ENCODE assay signal across 1 cellular context in the genomic region with DNA sequence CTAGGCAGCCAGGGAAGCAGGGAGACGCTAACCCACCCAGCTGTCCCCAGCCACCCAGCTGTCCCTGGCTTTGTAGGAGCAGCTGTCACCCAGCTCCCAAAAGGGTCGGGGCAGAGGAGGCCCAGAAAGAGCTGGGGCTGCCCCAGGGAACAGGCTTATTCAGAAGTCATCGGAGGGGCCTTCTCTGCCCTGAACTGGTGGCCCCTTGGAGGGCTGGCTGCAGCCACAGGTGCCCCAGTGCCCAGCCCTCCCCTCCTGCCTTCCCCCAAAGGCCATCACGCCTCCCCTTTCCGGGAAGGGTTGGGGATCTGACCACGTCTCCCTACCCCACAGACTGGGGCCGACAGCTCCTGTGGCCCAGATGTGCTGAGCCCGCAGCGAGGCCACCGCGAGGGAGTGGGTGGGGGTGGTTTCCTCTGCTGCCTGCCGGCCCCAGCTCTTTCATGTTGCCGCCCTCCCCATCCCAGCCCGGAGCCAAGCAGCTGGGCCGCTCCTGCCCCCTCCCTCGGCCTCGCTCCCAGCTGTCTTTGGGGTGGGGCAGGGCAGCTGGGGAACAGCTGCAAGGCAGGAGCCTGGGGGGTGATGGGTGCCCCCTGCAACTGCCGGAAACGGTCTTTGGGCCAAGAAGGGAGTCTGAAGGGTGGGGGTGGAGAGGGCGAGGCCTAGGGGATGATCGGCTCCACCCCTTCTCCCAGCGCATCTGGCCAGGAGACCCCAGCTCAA.
TF ChIP-seq lines count a peak whose summit lies in the region.

No MANE protein-coding gene starts in this region.

TF ChIP-seq in HepG2, 621 proteins besides CTCF, POLR2A, EP300 and RAD21 (continued from another document and continues in another):
- TF ChIP-seq, protein P1, sequence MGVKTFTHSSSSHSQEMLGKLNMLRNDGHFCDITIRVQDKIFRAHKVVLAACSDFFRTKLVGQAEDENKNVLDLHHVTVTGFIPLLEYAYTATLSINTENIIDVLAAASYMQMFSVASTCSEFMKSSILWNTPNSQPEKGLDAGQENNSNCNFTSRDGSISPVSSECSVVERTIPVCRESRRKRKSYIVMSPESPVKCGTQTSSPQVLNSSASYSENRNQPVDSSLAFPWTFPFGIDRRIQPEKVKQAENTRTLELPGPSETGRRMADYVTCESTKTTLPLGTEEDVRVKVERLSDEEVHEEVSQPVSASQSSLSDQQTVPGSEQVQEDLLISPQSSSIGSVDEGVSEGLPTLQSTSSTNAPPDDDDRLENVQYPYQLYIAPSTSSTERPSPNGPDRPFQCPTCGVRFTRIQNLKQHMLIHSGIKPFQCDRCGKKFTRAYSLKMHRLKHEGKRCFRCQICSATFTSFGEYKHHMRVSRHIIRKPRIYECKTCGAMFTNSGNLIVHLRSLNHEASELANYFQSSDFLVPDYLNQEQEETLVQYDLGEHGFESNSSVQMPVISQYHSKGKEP (CRISPR knock-in tag; IDR thresholded peaks at IDR 0.05): no peak
- TF ChIP-seq SP4 (CRISPR knock-in tag; IDR thresholded peaks at IDR 0.05) (no peak), RBFOX2 (IDR thresholded peaks at IDR 0.05; ENCODE audit: low read depth, low read length) (peak; percentile 56), BRCA1 (CRISPR knock-in tag; IDR thresholded peaks at IDR 0.05) (no peak), ZNF101 (CRISPR knock-in tag; IDR thresholded peaks at IDR 0.05; ENCODE audit: borderline replicate concordance, low read depth) (no peak), GABPB1 (CRISPR knock-in tag; IDR thresholded peaks at IDR 0.05) (peak; percentile 81), ZNF138 (CRISPR knock-in tag; IDR thresholded peaks at IDR 0.05; ENCODE audit: low read depth) (no peak), ZFX (CRISPR knock-in tag; IDR thresholded peaks at IDR 0.05; ENCODE audit: low read depth) (peak; percentile 65), ADNP (CRISPR knock-in tag; IDR thresholded peaks at IDR 0.05) (no peak), MXD4 (CRISPR knock-in tag; IDR thresholded peaks at IDR 0.05) (no peak), HNF4G (IDR thresholded peaks at IDR 0.05; ENCODE audit: borderline replicate concordance, low read depth, low read length) (0 out of 2 replicates have a peak, but pooled peaks have one; percentile 14), HNF4G (CRISPR knock-in tag; IDR thresholded peaks at IDR 0.05; ENCODE audit: borderline replicate concordance, low read depth) (no peak), SATB2 (CRISPR knock-in tag; IDR thresholded peaks at IDR 0.05) (no peak), PTBP1 (IDR thresholded peaks at IDR 0.05; ENCODE audit: low read depth, low read length, poor library complexity, severe bottlenecking) (peak; percentile 49), ZNF891 (CRISPR knock-in tag; IDR thresholded peaks at IDR 0.05) (no peak), CENPT (CRISPR knock-in tag; IDR thresholded peaks at IDR 0.05; ENCODE audit: low read depth) (no peak), RCOR2 (CRISPR knock-in tag; IDR thresholded peaks at IDR 0.05) (0 out of 2 replicates have a peak, but pooled peaks have one; percentile 32), ZNF292 (CRISPR knock-in tag; IDR thresholded peaks at IDR 0.05; ENCODE audit: borderline replicate concordance, low read depth) (peak; percentile 85), JUND (CRISPR knock-in tag; IDR thresholded peaks at IDR 0.05) (no peak), ZNF34 (CRISPR knock-in tag; IDR thresholded peaks at IDR 0.05; ENCODE audit: borderline replicate concordance) (peak; percentile 74; the same call in 1 of the 2 replicates), ZNF431 (CRISPR knock-in tag; IDR thresholded peaks at IDR 0.05; ENCODE audit: borderline replicate concordance, low read depth) (0 out of 2 replicates have a peak, but pooled peaks have one; percentile 26), RXRB (CRISPR knock-in tag; IDR thresholded peaks at IDR 0.05; ENCODE audit: borderline replicate concordance) (peak; percentile 58; the same call in 1 of the 2 replicates), CHD2 (IDR thresholded peaks at IDR 0.05; ENCODE audit: low read depth, low read length) (no peak; the same call in 1 of the 2 replicates), SP1 (IDR thresholded peaks at IDR 0.05) (no peak), SP1 (CRISPR knock-in tag; IDR thresholded peaks at IDR 0.05) (peak; percentile 43; the same call in 1 of the 2 replicates), NR2C2 (CRISPR knock-in tag; IDR thresholded peaks at IDR 0.05; ENCODE audit: borderline replicate concordance) (0 out of 2 replicates have a peak, but pooled peaks have one; percentile 39), ZNF20 (CRISPR knock-in tag; IDR thresholded peaks at IDR 0.05) (no peak), ZNF33A (CRISPR knock-in tag; IDR thresholded peaks at IDR 0.05; ENCODE audit: borderline replicate concordance) (no peak), KLF12 (CRISPR knock-in tag; IDR thresholded peaks at IDR 0.05; ENCODE audit: borderline replicate concordance) (no peak), ZNF160 (CRISPR knock-in tag; IDR thresholded peaks at IDR 0.05) (peak; percentile 32; the same call in 1 of the 2 replicates), ZNF776 (CRISPR knock-in tag; IDR thresholded peaks at IDR 0.05) (peak; percentile 73; the same call in 1 of the 2 replicates), MIER3 (CRISPR knock-in tag; IDR thresholded peaks at IDR 0.05; ENCODE audit: borderline replicate concordance) (peak; percentile 34; the same call in 1 of the 2 replicates)
- TF ChIP-seq, protein P2, sequence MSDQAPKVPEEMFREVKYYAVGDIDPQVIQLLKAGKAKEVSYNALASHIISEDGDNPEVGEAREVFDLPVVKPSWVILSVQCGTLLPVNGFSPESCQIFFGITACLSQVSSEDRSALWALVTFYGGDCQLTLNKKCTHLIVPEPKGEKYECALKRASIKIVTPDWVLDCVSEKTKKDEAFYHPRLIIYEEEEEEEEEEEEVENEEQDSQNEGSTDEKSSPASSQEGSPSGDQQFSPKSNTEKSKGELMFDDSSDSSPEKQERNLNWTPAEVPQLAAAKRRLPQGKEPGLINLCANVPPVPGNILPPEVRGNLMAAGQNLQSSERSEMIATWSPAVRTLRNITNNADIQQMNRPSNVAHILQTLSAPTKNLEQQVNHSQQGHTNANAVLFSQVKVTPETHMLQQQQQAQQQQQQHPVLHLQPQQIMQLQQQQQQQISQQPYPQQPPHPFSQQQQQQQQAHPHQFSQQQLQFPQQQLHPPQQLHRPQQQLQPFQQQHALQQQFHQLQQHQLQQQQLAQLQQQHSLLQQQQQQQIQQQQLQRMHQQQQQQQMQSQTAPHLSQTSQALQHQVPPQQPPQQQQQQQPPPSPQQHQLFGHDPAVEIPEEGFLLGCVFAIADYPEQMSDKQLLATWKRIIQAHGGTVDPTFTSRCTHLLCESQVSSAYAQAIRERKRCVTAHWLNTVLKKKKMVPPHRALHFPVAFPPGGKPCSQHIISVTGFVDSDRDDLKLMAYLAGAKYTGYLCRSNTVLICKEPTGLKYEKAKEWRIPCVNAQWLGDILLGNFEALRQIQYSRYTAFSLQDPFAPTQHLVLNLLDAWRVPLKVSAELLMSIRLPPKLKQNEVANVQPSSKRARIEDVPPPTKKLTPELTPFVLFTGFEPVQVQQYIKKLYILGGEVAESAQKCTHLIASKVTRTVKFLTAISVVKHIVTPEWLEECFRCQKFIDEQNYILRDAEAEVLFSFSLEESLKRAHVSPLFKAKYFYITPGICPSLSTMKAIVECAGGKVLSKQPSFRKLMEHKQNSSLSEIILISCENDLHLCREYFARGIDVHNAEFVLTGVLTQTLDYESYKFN (CRISPR knock-in tag; conservative IDR thresholded peaks at IDR 0.05): peak; percentile 84
- TF ChIP-seq, protein P3, sequence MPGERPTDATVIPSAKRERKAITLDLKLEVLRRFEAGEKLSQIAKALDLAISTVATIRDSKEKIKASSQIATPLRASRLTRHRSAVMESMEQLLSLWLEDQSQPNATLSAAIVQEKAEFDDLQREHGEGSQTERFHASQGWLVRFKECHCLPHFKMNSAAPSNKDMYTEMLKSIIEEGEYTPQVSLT (CRISPR knock-in tag; IDR thresholded peaks at IDR 0.05; ENCODE audit: borderline replicate concordance, low read depth): no peak
- TF ChIP-seq, protein P4, sequence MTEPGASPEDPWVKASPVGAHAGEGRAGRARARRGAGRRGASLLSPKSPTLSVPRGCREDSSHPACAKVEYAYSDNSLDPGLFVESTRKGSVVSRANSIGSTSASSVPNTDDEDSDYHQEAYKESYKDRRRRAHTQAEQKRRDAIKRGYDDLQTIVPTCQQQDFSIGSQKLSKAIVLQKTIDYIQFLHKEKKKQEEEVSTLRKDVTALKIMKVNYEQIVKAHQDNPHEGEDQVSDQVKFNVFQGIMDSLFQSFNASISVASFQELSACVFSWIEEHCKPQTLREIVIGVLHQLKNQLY (CRISPR knock-in tag; IDR thresholded peaks at IDR 0.05): peak; percentile 63; the same call in 1 of the 2 replicates
- TF ChIP-seq, protein P5, sequence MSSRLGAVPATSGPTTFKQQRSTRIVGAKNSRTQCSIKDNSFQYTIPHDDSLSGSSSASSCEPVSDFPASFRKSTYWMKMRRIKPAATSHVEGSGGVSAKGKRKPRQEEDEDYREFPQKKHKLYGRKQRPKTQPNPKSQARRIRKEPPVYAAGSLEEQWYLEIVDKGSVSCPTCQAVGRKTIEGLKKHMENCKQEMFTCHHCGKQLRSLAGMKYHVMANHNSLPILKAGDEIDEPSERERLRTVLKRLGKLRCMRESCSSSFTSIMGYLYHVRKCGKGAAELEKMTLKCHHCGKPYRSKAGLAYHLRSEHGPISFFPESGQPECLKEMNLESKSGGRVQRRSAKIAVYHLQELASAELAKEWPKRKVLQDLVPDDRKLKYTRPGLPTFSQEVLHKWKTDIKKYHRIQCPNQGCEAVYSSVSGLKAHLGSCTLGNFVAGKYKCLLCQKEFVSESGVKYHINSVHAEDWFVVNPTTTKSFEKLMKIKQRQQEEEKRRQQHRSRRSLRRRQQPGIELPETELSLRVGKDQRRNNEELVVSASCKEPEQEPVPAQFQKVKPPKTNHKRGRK (CRISPR knock-in tag; IDR thresholded peaks at IDR 0.05): no peak
- TF ChIP-seq, protein P6, sequence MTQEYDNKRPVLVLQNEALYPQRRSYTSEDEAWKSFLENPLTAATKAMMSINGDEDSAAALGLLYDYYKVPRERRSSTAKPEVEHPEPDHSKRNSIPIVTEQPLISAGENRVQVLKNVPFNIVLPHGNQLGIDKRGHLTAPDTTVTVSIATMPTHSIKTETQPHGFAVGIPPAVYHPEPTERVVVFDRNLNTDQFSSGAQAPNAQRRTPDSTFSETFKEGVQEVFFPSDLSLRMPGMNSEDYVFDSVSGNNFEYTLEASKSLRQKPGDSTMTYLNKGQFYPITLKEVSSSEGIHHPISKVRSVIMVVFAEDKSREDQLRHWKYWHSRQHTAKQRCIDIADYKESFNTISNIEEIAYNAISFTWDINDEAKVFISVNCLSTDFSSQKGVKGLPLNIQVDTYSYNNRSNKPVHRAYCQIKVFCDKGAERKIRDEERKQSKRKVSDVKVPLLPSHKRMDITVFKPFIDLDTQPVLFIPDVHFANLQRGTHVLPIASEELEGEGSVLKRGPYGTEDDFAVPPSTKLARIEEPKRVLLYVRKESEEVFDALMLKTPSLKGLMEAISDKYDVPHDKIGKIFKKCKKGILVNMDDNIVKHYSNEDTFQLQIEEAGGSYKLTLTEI (CRISPR knock-in tag; conservative IDR thresholded peaks at IDR 0.05): no peak
- TF ChIP-seq, protein P7, sequence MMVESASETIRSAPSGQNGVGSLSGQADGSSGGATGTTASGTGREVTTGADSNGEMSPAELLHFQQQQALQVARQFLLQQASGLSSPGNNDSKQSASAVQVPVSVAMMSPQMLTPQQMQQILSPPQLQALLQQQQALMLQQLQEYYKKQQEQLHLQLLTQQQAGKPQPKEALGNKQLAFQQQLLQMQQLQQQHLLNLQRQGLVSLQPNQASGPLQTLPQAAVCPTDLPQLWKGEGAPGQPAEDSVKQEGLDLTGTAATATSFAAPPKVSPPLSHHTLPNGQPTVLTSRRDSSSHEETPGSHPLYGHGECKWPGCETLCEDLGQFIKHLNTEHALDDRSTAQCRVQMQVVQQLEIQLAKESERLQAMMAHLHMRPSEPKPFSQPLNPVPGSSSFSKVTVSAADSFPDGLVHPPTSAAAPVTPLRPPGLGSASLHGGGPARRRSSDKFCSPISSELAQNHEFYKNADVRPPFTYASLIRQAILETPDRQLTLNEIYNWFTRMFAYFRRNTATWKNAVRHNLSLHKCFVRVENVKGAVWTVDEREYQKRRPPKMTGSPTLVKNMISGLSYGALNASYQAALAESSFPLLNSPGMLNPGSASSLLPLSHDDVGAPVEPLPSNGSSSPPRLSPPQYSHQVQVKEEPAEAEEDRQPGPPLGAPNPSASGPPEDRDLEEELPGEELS (CRISPR knock-in tag; IDR thresholded peaks at IDR 0.05): peak; percentile 63; the same call in 1 of the 2 replicates
- TF ChIP-seq, protein P8, sequence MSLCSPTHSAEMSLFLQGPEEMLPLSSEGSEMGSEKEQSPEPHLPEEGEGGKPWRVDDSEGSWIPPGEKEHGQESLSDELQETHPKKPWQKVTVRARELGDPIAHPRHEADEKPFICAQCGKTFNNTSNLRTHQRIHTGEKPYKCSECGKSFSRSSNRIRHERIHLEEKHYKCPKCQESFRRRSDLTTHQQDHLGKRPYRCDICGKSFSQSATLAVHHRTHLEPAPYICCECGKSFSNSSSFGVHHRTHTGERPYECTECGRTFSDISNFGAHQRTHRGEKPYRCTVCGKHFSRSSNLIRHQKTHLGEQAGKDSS (CRISPR knock-in tag; IDR thresholded peaks at IDR 0.05; ENCODE audit: borderline replicate concordance, low read depth): peak; percentile 75; the same call in 1 of the 2 replicates
- TF ChIP-seq, protein P9, sequence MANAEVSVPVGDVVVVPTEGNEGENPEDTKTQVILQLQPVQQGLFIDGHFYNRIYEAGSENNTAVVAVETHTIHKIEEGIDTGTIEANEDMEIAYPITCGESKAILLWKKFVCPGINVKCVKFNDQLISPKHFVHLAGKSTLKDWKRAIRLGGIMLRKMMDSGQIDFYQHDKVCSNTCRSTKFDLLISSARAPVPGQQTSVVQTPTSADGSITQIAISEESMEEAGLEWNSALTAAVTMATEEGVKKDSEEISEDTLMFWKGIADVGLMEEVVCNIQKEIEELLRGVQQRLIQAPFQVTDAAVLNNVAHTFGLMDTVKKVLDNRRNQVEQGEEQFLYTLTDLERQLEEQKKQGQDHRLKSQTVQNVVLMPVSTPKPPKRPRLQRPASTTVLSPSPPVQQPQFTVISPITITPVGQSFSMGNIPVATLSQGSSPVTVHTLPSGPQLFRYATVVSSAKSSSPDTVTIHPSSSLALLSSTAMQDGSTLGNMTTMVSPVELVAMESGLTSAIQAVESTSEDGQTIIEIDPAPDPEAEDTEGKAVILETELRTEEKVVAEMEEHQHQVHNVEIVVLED (CRISPR knock-in tag; IDR thresholded peaks at IDR 0.05; ENCODE audit: borderline replicate concordance): 0 out of 2 replicates have a peak, but pooled peaks have one; percentile 26
- TF ChIP-seq, protein P10, sequence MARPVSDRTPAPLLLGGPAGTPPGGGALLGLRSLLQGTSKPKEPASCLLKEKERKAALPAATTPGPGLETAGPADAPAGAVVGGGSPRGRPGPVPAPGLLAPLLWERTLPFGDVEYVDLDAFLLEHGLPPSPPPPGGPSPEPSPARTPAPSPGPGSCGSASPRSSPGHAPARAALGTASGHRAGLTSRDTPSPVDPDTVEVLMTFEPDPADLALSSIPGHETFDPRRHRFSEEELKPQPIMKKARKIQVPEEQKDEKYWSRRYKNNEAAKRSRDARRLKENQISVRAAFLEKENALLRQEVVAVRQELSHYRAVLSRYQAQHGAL (CRISPR knock-in tag; IDR thresholded peaks at IDR 0.05; ENCODE audit: not compliant biosample characterization): no peak
- TF ChIP-seq, protein P11, sequence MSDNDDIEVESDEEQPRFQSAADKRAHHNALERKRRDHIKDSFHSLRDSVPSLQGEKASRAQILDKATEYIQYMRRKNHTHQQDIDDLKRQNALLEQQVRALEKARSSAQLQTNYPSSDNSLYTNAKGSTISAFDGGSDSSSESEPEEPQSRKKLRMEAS (IDR thresholded peaks at IDR 0.05): peak; percentile 78; the same call in 1 of the 2 replicates
